Comparison of ENCODE assay signal across 18 cellular contexts in genomic region chr12:108613548-108613947, GRCh38. TPM values are rescaled to one million over a fixed set of nuclear protein-coding genes. Genes with fewer than 3 reads are reported as not detected.
DNase-seq lines count a peak whose midpoint lies in the region; ATAC-seq, FAIRE-seq and TF ChIP-seq lines count a peak whose summit lies in the region.
"Had no signal": no experiment of that assay in that cellular context is flagged by ENCODE, and none has a peak within 500 bp of the region (broad histone marks: within the 10 kb centered on the region; RNA-seq: fewer than 3 reads in every experiment).

No MANE protein-coding gene starts in this region.

- no peak overlapping the region for H2AFZ ChIP-seq in astrocyte (ENCODE audit: low read depth, low read length)

- H3K9me3 Mint-ChIP-seq in astrocyte (ENCODE audit: unreplicated experiment): peaks cover 5% of the 10 kb centered on the region

- peaks cover 31% of the 10 kb centered on the region for H3K4me1 ChIP-seq in astrocyte (ENCODE audit: insufficient read depth, low read length)
- peaks cover 6% of the 10 kb centered on the region for H3K4me1 ChIP-seq in mucosa of descending colon (ENCODE audit: low read depth)
- peaks cover 27% of the 10 kb centered on the region for H3K4me1 ChIP-seq in upper lobe of right lung
- H3K4me1 ChIP-seq: BE2C had no signal

- H3K4me1 Mint-ChIP-seq in astrocyte (ENCODE audit: low read depth, unreplicated experiment): peaks cover 28% of the 10 kb centered on the region

- peaks cover 6% of the 10 kb centered on the region for H3K36me3 Mint-ChIP-seq in astrocyte (ENCODE audit: low read depth, unreplicated experiment)

- FAIRE-seq in GM12892 (lab: Jason Lieb, UNC) (peak; percentile 27), astrocyte (lab: Jason Lieb, UNC) (no peak)
- FAIRE-seq: colon, endothelial cell of umbilical vein had no signal

- TF ChIP-seq CTCF in astrocyte (IDR thresholded peaks at IDR 0.05; ENCODE audit: insufficient read depth, low read depth, low read length) (no peak), mucosa of descending colon (IDR thresholded peaks at IDR 0.05) (no peak), upper lobe of right lung (IDR thresholded peaks at IDR 0.05) (no peak)

- H3K27me3 ChIP-seq in astrocyte (ENCODE audit: insufficient read depth, low read length): no peaks in the 10 kb centered on the region
- no peaks in the 10 kb centered on the region for H3K27me3 ChIP-seq in upper lobe of right lung
- H3K27me3 ChIP-seq: BE2C had no signal

- H4K20me1 ChIP-seq in astrocyte (ENCODE audit: insufficient read depth, low read length): no peaks in the 10 kb centered on the region

- DNase-seq in GM12892 (ENCODE audit: insufficient read length) (no peak), astrocyte (ENCODE audit: low read depth) (no peak), mucosa of descending colon (no peak), upper lobe of right lung (no peak), erythroblast (lab: John Stamatoyannopoulos, UW) (no peak)
- DNase-seq: activated CD4-positive, alpha-beta T cell treated with anti-CD3 and anti-CD28 coated beads, Interleukin-2, amount 50 U/mL, for 1 hour; activated naive CD4-positive, alpha-beta T cell treated with anti-CD3 and anti-CD28 coated beads, Interleukin-2, amount 10 ng/mL, durations not matched to agents 7 days and 5 days; BE2C; NCI-H1930; NCI-H345; stimulated activated CD4-positive, alpha-beta T cell treated with anti-CD3 and anti-CD28 coated beads, Interleukin-2, amount 100 ng/mL, for 48 hours had no signal

- intact Hi-C loops in mucosa of descending colon (cut with DNase I, micrococcal nuclease): no loop called here
- intact Hi-C loops in upper lobe of right lung (cut with DNase I): no loop called here

- H3K27ac Mint-ChIP-seq in astrocyte (ENCODE audit: unreplicated experiment): peak overlapping the region; percentile 47
- H3K27ac Mint-ChIP-seq: activated naive CD4-positive, alpha-beta T cell treated with anti-CD3 and anti-CD28 coated beads, Interleukin-2, amount 10 ng/mL, durations not matched to agents 7 days and 5 days; GM23338 had no signal

- TF ChIP-seq POLR2A in GM12892 (IDR thresholded peaks at IDR 0.05; ENCODE audit: low read depth, low read length) (no peak), erythroblast (IDR thresholded peaks at IDR 0.05; ENCODE audit: low read length) (no peak)

- H3K4me3 ChIP-seq in astrocyte (ENCODE audit: insufficient read depth, low read depth, low read length) (no peak overlapping the region), mucosa of descending colon (no peak overlapping the region), upper lobe of right lung (no peak overlapping the region)
- H3K4me3 ChIP-seq: GM23338 had no signal

- ATAC-seq in mucosa of descending colon: peak; percentile 26
- peak; percentile 45 for ATAC-seq in upper lobe of right lung
- no peak for ATAC-seq in HG03159 (IDR thresholded peaks at IDR 0.05; ENCODE audit: unreplicated experiment)
- ATAC-seq in GM18858 (IDR thresholded peaks at IDR 0.05; ENCODE audit: unreplicated experiment): no peak

- H3K36me3 ChIP-seq in astrocyte (ENCODE audit: insufficient read depth, low read length): no peaks in the 10 kb centered on the region
- no peaks in the 10 kb centered on the region for H3K36me3 ChIP-seq in mucosa of descending colon (ENCODE audit: low read depth)
- no peaks in the 10 kb centered on the region for H3K36me3 ChIP-seq in upper lobe of right lung
- H3K36me3 ChIP-seq: BE2C had no signal

- H3K9ac ChIP-seq in astrocyte (ENCODE audit: low read length): no peak overlapping the region

- H3K4me3 Mint-ChIP-seq in astrocyte (ENCODE audit: unreplicated experiment): no peak overlapping the region
- H3K4me3 Mint-ChIP-seq: activated naive CD4-positive, alpha-beta T cell treated with anti-CD3 and anti-CD28 coated beads, Interleukin-2, amount 10 ng/mL, durations not matched to agents 7 days and 5 days; GM23338 had no signal

- H3K27ac ChIP-seq in astrocyte (ENCODE audit: low read depth, low read length) (no peak overlapping the region), upper lobe of right lung (no peak overlapping the region)
- H3K27ac ChIP-seq: foreskin keratinocyte, HL-60 had no signal

- no peaks in the 10 kb centered on the region for H3K27me3 Mint-ChIP-seq in astrocyte (ENCODE audit: low read depth, unreplicated experiment)

- H3K79me2 ChIP-seq in astrocyte (ENCODE audit: insufficient read depth, low read length): no peaks in the 10 kb centered on the region

- H3K4me2 ChIP-seq in astrocyte (ENCODE audit: low read length): no peak overlapping the region
- H3K4me2 ChIP-seq: GM23338 had no signal

- H3K9me3 ChIP-seq in astrocyte (ENCODE audit: insufficient read depth, low read depth, low read length) (peaks cover 4% of the 10 kb centered on the region), mucosa of descending colon (no peaks in the 10 kb centered on the region), upper lobe of right lung (no peaks in the 10 kb centered on the region)
- H3K9me3 ChIP-seq: BE2C had no signal

RNA-seq across cellular contexts. Expression of gene TMEM119, which starts 15.7 kb away (rescaled TPM):
- 0.23 TPM for polyA plus RNA-seq in GM12892 (2012; ENCODE audit: missing spikeins)
- total RNA-seq in astrocyte: 0.91 and 1.8 TPM in 2 replicates
- 1 to 10 TPM; 4.1 to 7.0 (median 5.1) TPM for total RNA-seq in mucosa of descending colon
- total RNA-seq in upper lobe of right lung: 43.8 TPM
- total RNA-seq: endothelial cell of umbilical vein, foreskin keratinocyte had no signal
- polyA plus RNA-seq: endothelial cell of umbilical vein had no signal

RNA-seq across cellular contexts. Expression of gene SELPLG, which starts 20.1 kb away (rescaled TPM):
- 18.3 TPM for polyA plus RNA-seq in GM12892 (2012; ENCODE audit: missing spikeins)
- total RNA-seq in astrocyte: 4.9 and 5.8 TPM in 2 replicates
- 1 to 10 TPM; 3.3 to 6.5 (median 6.0) TPM for total RNA-seq in mucosa of descending colon
- 31.9 TPM for total RNA-seq in upper lobe of right lung

RNA-seq across cellular contexts. Expression of gene ISCU, which starts 51.2 kb away (rescaled TPM):
- 136 TPM for polyA plus RNA-seq in GM12892 (2012; ENCODE audit: missing spikeins)
- total RNA-seq in astrocyte (121 and 124 TPM in 2 replicates), mucosa of descending colon (100 to 1,000 TPM in 2 of 3 donors, 10 to 100 TPM in 1; 94.7 to 155 (median 107) TPM), upper lobe of right lung (138 TPM)

RNA-seq across cellular contexts. Expression of gene SART3, which starts 52.6 kb away (rescaled TPM):
- 36.3 TPM for polyA plus RNA-seq in GM12892 (2012; ENCODE audit: missing spikeins)
- total RNA-seq in astrocyte (39.9 and 48.4 TPM in 2 replicates), mucosa of descending colon (10 to 100 TPM; 42.0 to 47.7 (median 47.6) TPM), upper lobe of right lung (44.8 TPM)

Comparison
In these comparisons a context has a peak if more than half of its experiments do, and no peak if none do; other contexts are left out.
1. ATAC-seq: peak in mucosa of descending colon (single experiment) and upper lobe of right lung (single experiment); none in HG03159 (single experiment) and GM18858 (single experiment).